In genomic region chr2:85668009-85668856, GRCh38 we compare ENCODE assay signal across 20 cellular contexts. TPM values are rescaled to one million over a fixed set of nuclear protein-coding genes. Genes with fewer than 3 reads are reported as not detected.
DNase-seq lines count a peak whose midpoint lies in the region; ATAC-seq, FAIRE-seq and TF ChIP-seq lines count a peak whose summit lies in the region.
"Had no signal": no experiment of that assay in that cellular context is flagged by ENCODE, and none has a peak within 500 bp of the region (broad histone marks: within the 10 kb centered on the region; RNA-seq: fewer than 3 reads in every experiment).

Gene SFTPB, minus strand, starts transcription at chr2:85668199. Its CDS starts 16 bp downstream, at chr2:85668183.

- peak within 1 kb of the TSS; percentile 33 for H3K27ac Mint-ChIP-seq in endodermal cell
- peak within 1 kb of the TSS; percentile 48 for H3K27ac Mint-ChIP-seq in stimulated activated effector memory CD8-positive, alpha-beta T cell treated with anti-CD3 and anti-CD28 coated beads, Interleukin-12 subunit alpha, Interleukin-12 subunit beta, amount 100 ng/mL, for 72 hours
- H3K27ac Mint-ChIP-seq: activated naive CD4-positive, alpha-beta T cell treated with anti-CD3 and anti-CD28 coated beads for 36 hours; type B pancreatic cell had no signal

- H3K4me3 ChIP-seq in endodermal cell (ENCODE audit: low read length) = no peak within 1 kb of the TSS
- H3K4me3 ChIP-seq: A549 had no signal

- peak; percentile 40 for DNase-seq in NCI-H748 (lab: John Stamatoyannopoulos, UW; ENCODE audit: unreplicated experiment)
- no peak for DNase-seq in NCI-H748 treated with DMSO at 0.1 percent for 48 hours (lab: John Stamatoyannopoulos, UW)
- DNase-seq in NCI-H2029 (lab: John Stamatoyannopoulos, UW) = peak; percentile 92
- no peak for DNase-seq in endodermal cell
- no peak for DNase-seq in stimulated activated effector memory CD8-positive, alpha-beta T cell treated with anti-CD3 and anti-CD28 coated beads, Interleukin-12 subunit alpha, Interleukin-12 subunit beta, amount 100 ng/mL, for 72 hours (ENCODE audit: low spot score in 2 of 2)
- no peak for DNase-seq in frontal cortex (ENCODE audit: low spot score in 2 of 2)
- DNase-seq in T-helper 1 cell = no peak
- DNase-seq: activated naive CD4-positive, alpha-beta T cell treated with anti-CD3 and anti-CD28 coated beads for 36 hours; DND-41; KBM-7; mesendoderm; T1000 had no signal

- H3K4me3 Mint-ChIP-seq in endodermal cell = no peak within 1 kb of the TSS
- no peak within 1 kb of the TSS for H3K4me3 Mint-ChIP-seq in stimulated activated effector memory CD8-positive, alpha-beta T cell treated with anti-CD3 and anti-CD28 coated beads, Interleukin-12 subunit alpha, Interleukin-12 subunit beta, amount 100 ng/mL, for 72 hours
- H3K4me3 Mint-ChIP-seq: activated naive CD4-positive, alpha-beta T cell treated with anti-CD3 and anti-CD28 coated beads for 36 hours; central memory CD8-positive, alpha-beta T cell; type B pancreatic cell had no signal

- no peak within 1 kb of the TSS for H3K27ac ChIP-seq in endodermal cell (ENCODE audit: low read depth, low read length)

- no peaks in the 10 kb centered on the region for H3K27me3 ChIP-seq in endodermal cell (ENCODE audit: control insufficient read depth, insufficient read depth, low read length, poor library complexity, severe bottlenecking)

- H3K9me3 ChIP-seq in endodermal cell (ENCODE audit: control insufficient read depth, low read length) = no peaks in the 10 kb centered on the region
- H3K9me3 ChIP-seq: A549 had no signal

- no peak for FAIRE-seq in frontal cortex (lab: Jason Lieb, UNC)
- FAIRE-seq: A549, endothelial cell of umbilical vein had no signal

- ATAC-seq in stimulated activated effector memory CD8-positive, alpha-beta T cell treated with anti-CD3 and anti-CD28 coated beads, Interleukin-12 subunit alpha, Interleukin-12 subunit beta, amount 100 ng/mL, for 72 hours = peak; percentile 71
- ATAC-seq in GM18520 (IDR thresholded peaks at IDR 0.05; ENCODE audit: unreplicated experiment) = no peak
- ATAC-seq: A549 had no signal

- H3K9me3 Mint-ChIP-seq in endodermal cell = no peaks in the 10 kb centered on the region
- H3K9me3 Mint-ChIP-seq in stimulated activated effector memory CD8-positive, alpha-beta T cell treated with anti-CD3 and anti-CD28 coated beads, Interleukin-12 subunit alpha, Interleukin-12 subunit beta, amount 100 ng/mL, for 72 hours = no peaks in the 10 kb centered on the region
- H3K9me3 Mint-ChIP-seq: activated naive CD4-positive, alpha-beta T cell treated with anti-CD3 and anti-CD28 coated beads for 36 hours; central memory CD8-positive, alpha-beta T cell; type B pancreatic cell had no signal

- no peaks in the 10 kb centered on the region for H3K36me3 Mint-ChIP-seq in endodermal cell (ENCODE audit: low read depth)
- H3K36me3 Mint-ChIP-seq in stimulated activated effector memory CD8-positive, alpha-beta T cell treated with anti-CD3 and anti-CD28 coated beads, Interleukin-12 subunit alpha, Interleukin-12 subunit beta, amount 100 ng/mL, for 72 hours = no peaks in the 10 kb centered on the region
- H3K36me3 Mint-ChIP-seq: type B pancreatic cell had no signal

- H3K9ac ChIP-seq in endodermal cell (ENCODE audit: extremely low read depth, low read length, poor library complexity, severe bottlenecking) = no peak within 1 kb of the TSS

- no peaks in the 10 kb centered on the region for H3K27me3 Mint-ChIP-seq in endodermal cell (ENCODE audit: insufficient read depth)
- H3K27me3 Mint-ChIP-seq: central memory CD8-positive, alpha-beta T cell; type B pancreatic cell had no signal

- WGBS in endodermal cell (ENCODE audit: insufficient coverage in 1 of 2, insufficient read length in 1 of 2), 2 experiments = 88 to 96% methylated on average over 4 of the region's 5 CpGs

- no peak for TF ChIP-seq CTCF in endodermal cell (conservative IDR thresholded peaks at IDR 0.05)

- H3K4me1 ChIP-seq in endodermal cell (ENCODE audit: control insufficient read depth, insufficient read depth, low read length) = peaks cover 7% of the 10 kb centered on the region

- H3K36me3 ChIP-seq in endodermal cell (ENCODE audit: control insufficient read depth, insufficient read depth, low read length) = no peaks in the 10 kb centered on the region

- H3K4me1 Mint-ChIP-seq in endodermal cell = peaks cover 7% of the 10 kb centered on the region
- no peaks in the 10 kb centered on the region for H3K4me1 Mint-ChIP-seq in stimulated activated effector memory CD8-positive, alpha-beta T cell treated with anti-CD3 and anti-CD28 coated beads, Interleukin-12 subunit alpha, Interleukin-12 subunit beta, amount 100 ng/mL, for 72 hours
- H3K4me1 Mint-ChIP-seq: central memory CD8-positive, alpha-beta T cell had no signal

RNA-seq across cellular contexts. Expression of gene SFTPB, which starts in this region (rescaled TPM):
- total RNA-seq in endodermal cell (not detected), frontal cortex (not detected)
- polyA plus RNA-seq in endodermal cell (2013, experiment 1 of 2) = not detected
- not detected for polyA plus RNA-seq in endodermal cell (2013, experiment 2 of 2)
- total RNA-seq: activated CD8-positive, alpha-beta memory T cell treated with anti-CD3 and anti-CD28 coated beads for 36 hours; activated naive CD4-positive, alpha-beta T cell treated with anti-CD3 and anti-CD28 coated beads for 36 hours; endothelial cell of umbilical vein; osteocyte; RPMI7951 had no signal
- polyA plus RNA-seq: A549, endothelial cell of umbilical vein had no signal

Comparison
In these comparisons a context has a peak if more than half of its experiments do, and no peak if none do; other contexts are left out.
1. DNase-seq: peak in NCI-H748 (single experiment) and NCI-H2029 (single experiment); none in NCI-H748 treated with DMSO at 0.1 percent for 48 hours (single experiment), endodermal cell (single experiment), stimulated activated effector memory CD8-positive, alpha-beta T cell treated with anti-CD3 and anti-CD28 coated beads, Interleukin-12 subunit alpha, Interleukin-12 subunit beta, amount 100 ng/mL, for 72 hours (0 of 2), frontal cortex (0 of 2) and T-helper 1 cell (0 of 5).